8 cellular contexts compared by ENCODE assay signal in genomic region chr3:141486416-141486734, GRCh38. TPM values are rescaled to one million over a fixed set of nuclear protein-coding genes. Genes with fewer than 3 reads are reported as not detected.
DNase-seq lines count a peak whose midpoint lies in the region; ATAC-seq and TF ChIP-seq lines count a peak whose summit lies in the region.

No MANE protein-coding gene starts in this region.

- H2AFZ ChIP-seq in ACC112 (ENCODE audit: low read length, unreplicated experiment) = peak overlapping the region; percentile 87

- no peak for TF ChIP-seq POLR2A in breast epithelium (IDR thresholded peaks at IDR 0.05)
- no peak for TF ChIP-seq POLR2A in uterus (IDR thresholded peaks at IDR 0.05)

- H2BK15ac ChIP-seq in mesendoderm (replicated peaks; ENCODE audit: low read depth) = no peak overlapping the region

- no CpG with 5 or more reads among the region's 5 CpGs for WGBS in mesendoderm (ENCODE audit: extremely low coverage, insufficient coverage, low lambda C conversion rate)

- DNase-seq in breast epithelium (ENCODE audit: low spot score in 2 of 2) (no peak), mesendoderm (peak; percentile 87), uterus (no peak), NCI-H1436 (lab: John Stamatoyannopoulos, UW) (no peak), NCI-H2081 treated with DMSO at 0.1 percent for 48 hours (lab: John Stamatoyannopoulos, UW) (no peak)

- no peak overlapping the region for H3K23ac ChIP-seq in mesendoderm (ENCODE audit: low read length)

- H3K36me3 ChIP-seq in ACC112 (ENCODE audit: insufficient read depth, low read length) (no peaks in the 10 kb centered on the region), HUES6 (ENCODE audit: control insufficient read depth, insufficient read depth, low read length) (no peaks in the 10 kb centered on the region), breast epithelium (no peaks in the 10 kb centered on the region), mesendoderm (ENCODE audit: control insufficient read depth, insufficient read depth, low read length) (no peaks in the 10 kb centered on the region), uterus (no peaks in the 10 kb centered on the region)

- H3K56ac ChIP-seq in mesendoderm (ENCODE audit: low read length) = peak overlapping the region; percentile 80

- intact Hi-C loops in breast epithelium (cut with DNase I; ENCODE audit: low total_unique reads) (no loop called here), uterus (cut with DNase I; ENCODE audit: low total_unique reads) (no loop called here)

- peak overlapping the region; percentile 78 for H3K18ac ChIP-seq in mesendoderm (ENCODE audit: low read length)

- no peak overlapping the region for H3K4ac ChIP-seq in mesendoderm (ENCODE audit: low read depth, low read length)

- ATAC-seq in HG02759 (IDR thresholded peaks at IDR 0.05; ENCODE audit: unreplicated experiment) = no peak

- no peak overlapping the region for H2AK5ac ChIP-seq in mesendoderm (ENCODE audit: low read length)

- H3K4me2 ChIP-seq in mesendoderm (ENCODE audit: low read length) = peak overlapping the region; percentile 58

- no peak overlapping the region for H4K5ac ChIP-seq in mesendoderm (ENCODE audit: low read length)

- H3K79me1 ChIP-seq in mesendoderm (ENCODE audit: low read length) = peaks cover 3% of the 10 kb centered on the region

- H3K4me3 ChIP-seq in ACC112 (ENCODE audit: low read depth, low read length) (peak overlapping the region; percentile 71), HUES6 (ENCODE audit: low read depth, low read length) (peak overlapping the region; percentile 71), breast epithelium (peak overlapping the region; percentile 88 to 99 (median 91)), mesendoderm (ENCODE audit: low read length) (peak overlapping the region; percentile 60), uterus (peak overlapping the region; percentile 18 to 91)

- peaks cover 47% of the 10 kb centered on the region for H3K4me1 ChIP-seq in ACC112 (ENCODE audit: control insufficient read depth, insufficient read depth, low read length, unreplicated experiment)
- H3K4me1 ChIP-seq in HUES6 (ENCODE audit: control insufficient read depth, insufficient read depth, low read length) = peaks cover 25% of the 10 kb centered on the region
- peaks cover 3 to 4% of the 10 kb centered on the region in 2 donors for H3K4me1 ChIP-seq in breast epithelium
- peaks cover 8% of the 10 kb centered on the region for H3K4me1 ChIP-seq in mesendoderm (ENCODE audit: control insufficient read depth, low read depth, low read length)
- peaks cover 0 to 6% of the 10 kb centered on the region in 2 donors for H3K4me1 ChIP-seq in uterus

- peak overlapping the region; percentile 45 for H3K9ac ChIP-seq in HUES6 (ENCODE audit: low read length)
- H3K9ac ChIP-seq in mesendoderm (ENCODE audit: low read length) = peak overlapping the region; percentile 64

- H3K79me2 ChIP-seq in ACC112 (ENCODE audit: control insufficient read depth, insufficient read depth, low read length, unreplicated experiment) (peaks cover 40% of the 10 kb centered on the region), mesendoderm (ENCODE audit: control insufficient read depth, insufficient read depth, low read length) (peaks cover 16% of the 10 kb centered on the region)

- TF ChIP-seq CTCF in breast epithelium (IDR thresholded peaks at IDR 0.05) (no peak), uterus (IDR thresholded peaks at IDR 0.05) (no peak)

- H3K27me3 ChIP-seq in ACC112 (ENCODE audit: insufficient read depth, low read length) = no peaks in the 10 kb centered on the region
- no peaks in the 10 kb centered on the region for H3K27me3 ChIP-seq in HUES6 (ENCODE audit: control insufficient read depth, insufficient read depth, low read length)
- no peaks in the 10 kb centered on the region for H3K27me3 ChIP-seq in breast epithelium
- H3K27me3 ChIP-seq in mesendoderm (ENCODE audit: insufficient read depth, low read length, poor library complexity) = no peaks in the 10 kb centered on the region
- H3K27me3 ChIP-seq in uterus = no peaks in the 10 kb centered on the region

- no peak overlapping the region for H2BK120ac ChIP-seq in mesendoderm (ENCODE audit: low read depth, low read length)

- no peak overlapping the region for H2BK5ac ChIP-seq in mesendoderm (ENCODE audit: low read length)

- no peak overlapping the region for H4K8ac ChIP-seq in mesendoderm (ENCODE audit: low read depth, low read length)

- H3K9me3 ChIP-seq in HUES6 (ENCODE audit: control insufficient read depth, insufficient read depth, low read depth, low read length) = no peaks in the 10 kb centered on the region
- H3K9me3 ChIP-seq in breast epithelium = no peaks in the 10 kb centered on the region
- H3K9me3 ChIP-seq in uterus = no peaks in the 10 kb centered on the region

- H3K27ac ChIP-seq in ACC112 (ENCODE audit: low read depth, low read length) (peak overlapping the region; percentile 72), HUES6 (ENCODE audit: low read depth, low read length) (no peak overlapping the region), breast epithelium (peak overlapping the region; percentile 90 to 100), mesendoderm (ENCODE audit: low read depth, low read length) (peak overlapping the region; percentile 29), uterus (peak overlapping the region; percentile 94 to 98)

RNA-seq across cellular contexts. Expression of gene RASA2, which starts 0.5 kb away (rescaled TPM):
- total RNA-seq in breast epithelium (10 to 100 TPM; 15.2 to 43.2 (median 22.0) TPM), uterus (10 to 100 TPM; 11.3 to 49.4 (median 38.7) TPM)
- 9.0 TPM for polyA plus RNA-seq in mesendoderm (2013, experiment 1 of 2)
- 8.1 TPM for polyA plus RNA-seq in mesendoderm (2013, experiment 2 of 2)
